13 cellular contexts compared by ENCODE assay signal in the genomic region with DNA sequence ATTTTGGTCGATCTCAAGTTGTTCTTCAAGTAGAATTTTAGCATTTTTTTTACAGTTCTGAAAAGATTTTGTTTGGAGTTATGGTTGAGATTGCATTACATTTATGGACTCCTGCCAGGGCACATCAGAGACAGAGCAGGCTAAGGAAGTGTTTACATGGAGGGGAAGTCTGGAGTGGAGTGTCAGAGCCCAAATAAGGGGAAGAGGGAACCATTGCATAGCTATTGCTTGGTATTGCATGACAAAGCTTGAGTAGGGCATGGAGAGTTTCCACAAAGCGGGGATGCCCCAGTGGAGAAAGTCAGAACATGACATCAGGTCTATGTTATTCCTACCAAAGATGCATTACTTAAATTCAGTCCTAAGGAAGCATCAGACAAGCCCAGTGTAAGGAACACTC.
DNase-seq lines count a peak whose midpoint lies in the region; ATAC-seq and TF ChIP-seq lines count a peak whose summit lies in the region.
"Had no signal": no experiment of that assay in that cellular context is flagged by ENCODE, and none has a peak within 500 bp of the region (broad histone marks: within the 10 kb centered on the region; RNA-seq: fewer than 3 reads in every experiment).

No MANE protein-coding gene starts in this region.

- H3K36me3 Mint-ChIP-seq in naive thymus-derived CD8-positive, alpha-beta T cell = no peaks in the 10 kb centered on the region
- H3K36me3 Mint-ChIP-seq: IgD-negative memory B cell had no signal

- H3K4me3 Mint-ChIP-seq in naive thymus-derived CD8-positive, alpha-beta T cell = no peak overlapping the region
- H3K4me3 Mint-ChIP-seq: IgD-negative memory B cell had no signal

- H3K36me3 ChIP-seq in HEK293 (ENCODE audit: control insufficient read depth in 2 of 2, insufficient read depth in 1 of 2, low read length in 2 of 2) = no peaks in the 10 kb centered on the region
- H3K36me3 ChIP-seq: BLaER1, brain microvascular endothelial cell had no signal

- H3K27ac ChIP-seq in HEK293 (ENCODE audit: extremely low read depth, low read depth, low read length) = no peak overlapping the region
- H3K27ac ChIP-seq: BLaER1, brain microvascular endothelial cell had no signal

- H3K27ac Mint-ChIP-seq in naive thymus-derived CD8-positive, alpha-beta T cell = no peak overlapping the region
- H3K27ac Mint-ChIP-seq: IgD-negative memory B cell had no signal

- TF ChIP-seq CTCF in HEK293 (tag by site-specific recombination; IDR thresholded peaks at IDR 0.05) = no peak

- DNase-seq in Ammon's horn (ENCODE audit: low spot score) (peak; percentile 44), SKM-1 (lab: John Stamatoyannopoulos, UW; ENCODE audit: unreplicated experiment) (peak; percentile 68), kidney tubule cell (ENCODE audit: low spot score) (peak; percentile 37)
- DNase-seq in naive thymus-derived CD8-positive, alpha-beta T cell = no peak
- DNase-seq in stimulated activated CD4-positive, alpha-beta T cell treated with anti-CD3 and anti-CD28 coated beads, Interleukin-4, amount 100 ng/mL, for 1 hour = no peak
- DNase-seq: brain microvascular endothelial cell, SHP77 had no signal

- POLR2A ChIA-PET in HEK293 (lab: Yijun Ruan, JAX) = no interaction called here
- POLR2A ChIA-PET in naive thymus-derived CD8-positive, alpha-beta T cell (lab: Charles Lee) = no interaction called here

- no peaks in the 10 kb centered on the region for H3K4me1 ChIP-seq in HEK293 (ENCODE audit: control insufficient read depth, insufficient read depth, low read length)

- no peaks in the 10 kb centered on the region for H3K9me3 Mint-ChIP-seq in naive thymus-derived CD8-positive, alpha-beta T cell
- H3K9me3 Mint-ChIP-seq: IgD-negative memory B cell had no signal

- H3K9me3 ChIP-seq in HEK293 (ENCODE audit: control insufficient read depth, insufficient read depth, low read depth, low read length) = no peaks in the 10 kb centered on the region
- H3K9me3 ChIP-seq: BLaER1 had no signal

- no peak overlapping the region for H3K4me3 ChIP-seq in HEK293 (ENCODE audit: low read depth, low read length)
- H3K4me3 ChIP-seq: BLaER1 had no signal

- CTCF ChIA-PET in HEK293 (lab: Yijun Ruan, JAX) = interaction anchor here (0.6 to 0.9 kb wide), 2 partner anchors 13 to 352 kb away, joined by 3 to 5 read pairs; no protein-coding TSS in a partner anchor

- H3K4me1 Mint-ChIP-seq in naive thymus-derived CD8-positive, alpha-beta T cell = no peaks in the 10 kb centered on the region
- H3K4me1 Mint-ChIP-seq: IgD-negative memory B cell had no signal

- no peak for ATAC-seq in HG02884 (IDR thresholded peaks at IDR 0.05; ENCODE audit: unreplicated experiment)
- ATAC-seq in naive thymus-derived CD8-positive, alpha-beta T cell = no peak
- ATAC-seq in GM21529 (IDR thresholded peaks at IDR 0.05; ENCODE audit: unreplicated experiment) = no peak
- ATAC-seq: activated CD4-positive, CD25-positive, alpha-beta regulatory T cell treated with anti-CD3 and anti-CD28 coated beads, Interleukin-2, amount 50 U/mL, for 24 hours had no signal

- peaks cover 0 to 8% (median 2%) of the 10 kb centered on the region in 5 donors for H3K27me3 Mint-ChIP-seq in naive thymus-derived CD8-positive, alpha-beta T cell
- H3K27me3 Mint-ChIP-seq: IgD-negative memory B cell had no signal

TF ChIP-seq in HEK293, 187 proteins besides CTCF, POLR2A, EP300 and RAD21:
- TF ChIP-seq ZNF23 (tag by site-specific recombination; IDR thresholded peaks at IDR 0.05; ENCODE audit: borderline replicate concordance) (no peak), ZBTB48 (tag by site-specific recombination; IDR thresholded peaks at IDR 0.05) (peak; percentile 76)

Comparison
In these comparisons a context has a peak if more than half of its experiments do, and no peak if none do; other contexts are left out.
1. DNase-seq: peak in Ammon's horn (single experiment), SKM-1 (single experiment) and kidney tubule cell (single experiment); none in naive thymus-derived CD8-positive, alpha-beta T cell (0 of 10) and stimulated activated CD4-positive, alpha-beta T cell treated with anti-CD3 and anti-CD28 coated beads, Interleukin-4, amount 100 ng/mL, for 1 hour (single experiment).